ENCODE assay signal across 9 cellular contexts in the genomic region with DNA sequence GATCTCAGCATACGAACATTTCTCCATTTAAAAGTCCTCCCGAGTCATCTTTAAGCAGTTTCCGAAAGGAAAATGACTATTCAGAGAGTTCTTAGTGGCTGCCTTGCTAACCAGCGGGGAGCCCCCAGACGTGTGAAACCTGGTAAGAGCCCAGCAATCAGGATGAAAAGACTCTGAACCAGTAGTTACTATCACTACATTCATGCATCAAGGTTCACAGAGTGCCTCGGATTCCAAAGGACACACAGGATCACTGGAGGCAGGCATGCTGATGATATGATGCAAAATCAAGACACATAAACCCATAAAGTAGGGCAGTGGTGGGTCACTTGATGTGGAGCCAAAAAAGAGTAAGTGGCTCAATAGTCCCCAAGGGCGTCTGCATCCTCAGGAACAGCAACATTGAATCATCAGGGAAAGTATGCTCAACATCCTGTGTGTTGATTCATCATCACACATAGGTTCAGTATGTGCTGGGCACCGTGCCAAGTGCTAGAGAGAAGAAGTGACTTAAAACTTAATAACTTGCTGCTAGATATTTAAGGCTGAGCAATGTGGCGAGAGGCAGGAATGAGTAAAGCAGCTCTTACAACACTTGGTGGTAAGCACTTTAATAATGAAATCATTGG. TPM values are rescaled to one million over a fixed set of nuclear protein-coding genes. Genes with fewer than 3 reads are reported as not detected.
DNase-seq lines count a peak whose midpoint lies in the region; ATAC-seq and TF ChIP-seq lines count a peak whose summit lies in the region.
"Had no signal": no experiment of that assay in that cellular context is flagged by ENCODE, and none has a peak within 500 bp of the region (broad histone marks: within the 10 kb centered on the region; RNA-seq: fewer than 3 reads in every experiment).

No MANE protein-coding gene starts in this region.

- peak; percentile 28 to 99 (median 70) for TF ChIP-seq EP300 in upper lobe of left lung (IDR thresholded peaks at IDR 0.05)

- peaks cover 39% of the 10 kb centered on the region for H3K27me3 Mint-ChIP-seq in activated T-cell treated with anti-CD3 and anti-CD28 coated beads, Interleukin-2, amount 50 U/mL, for 72 hours (ENCODE audit: low read depth)

- peaks cover 0 to 5% of the 10 kb centered on the region in 2 donors for H3K36me3 Mint-ChIP-seq in activated T-cell treated with anti-CD3 and anti-CD28 coated beads, Interleukin-2, amount 50 U/mL, for 72 hours (ENCODE audit: insufficient read depth in 2 of 2)

- H2AFZ ChIP-seq in PC-3 (ENCODE audit: low read length) (peak overlapping the region; percentile 32), osteoblast (ENCODE audit: low read length) (peak overlapping the region; percentile 16)

- H3K27ac ChIP-seq in PC-3 (ENCODE audit: low read length) (peak overlapping the region; percentile 98), osteoblast (ENCODE audit: low read depth, low read length) (peak overlapping the region; percentile 96), upper lobe of left lung (peak overlapping the region; percentile 45 to 82 (median 79))

- H3K36me3 ChIP-seq in PC-3 (ENCODE audit: low read depth, low read length) (no peaks in the 10 kb centered on the region), osteoblast (ENCODE audit: insufficient read depth, low read length) (no peaks in the 10 kb centered on the region), upper lobe of left lung (no peaks in the 10 kb centered on the region)

- H3K4me1 ChIP-seq in PC-3 (ENCODE audit: insufficient read depth, low read length): peaks cover 42% of the 10 kb centered on the region
- H3K4me1 ChIP-seq in osteoblast (ENCODE audit: insufficient read depth, low read length): peaks cover 31% of the 10 kb centered on the region
- peaks cover 9 to 25% (median 21%) of the 10 kb centered on the region in 4 donors for H3K4me1 ChIP-seq in upper lobe of left lung

- CTCF ChIA-PET in PC-3 (lab: Charles Lee): interaction anchor here (1.6 kb wide), 1 partner anchor 45 kb away, joined by 6 read pairs; no protein-coding TSS in a partner anchor

- H3K4me3 ChIP-seq in PC-3 (ENCODE audit: low read length) (peak overlapping the region; percentile 52), fibroblast of mammary gland (ENCODE audit: control insufficient read depth, low read depth, low read length) (peak overlapping the region; percentile 69), osteoblast (ENCODE audit: insufficient read depth, low read length) (peak overlapping the region; percentile 57), upper lobe of left lung (no peak overlapping the region)

- 25 to 30% methylated on average over 9 of the region's 9 CpGs for WGBS in upper lobe of left lung, 2 donors

- TF ChIP-seq CTCF in PC-3 (conservative IDR thresholded peaks at IDR 0.05; ENCODE audit: low read depth, low read length) (no peak), fibroblast of mammary gland (conservative IDR thresholded peaks at IDR 0.05; ENCODE audit: control insufficient read depth, insufficient read depth, low read depth, low read length) (no peak), osteoblast (IDR thresholded peaks at IDR 0.05; ENCODE audit: extremely low read depth, low read depth, low read length) (no peak), upper lobe of left lung (IDR thresholded peaks at IDR 0.05) (peak in 1 of 6 experiments; percentile 37)

- H4K20me1 ChIP-seq in PC-3 (ENCODE audit: low read length) (no peaks in the 10 kb centered on the region), osteoblast (ENCODE audit: insufficient read depth, low read length) (no peaks in the 10 kb centered on the region)

- peak overlapping the region; percentile 68 for H3K4me2 ChIP-seq in PC-3 (ENCODE audit: low read length)
- peak overlapping the region; percentile 71 for H3K4me2 ChIP-seq in osteoblast (ENCODE audit: insufficient read depth, low read length)

- H3K4me1 Mint-ChIP-seq in activated T-cell treated with anti-CD3 and anti-CD28 coated beads, Interleukin-2, amount 50 U/mL, for 72 hours (ENCODE audit: low read depth): peaks cover 15% of the 10 kb centered on the region
- H3K4me1 Mint-ChIP-seq: B cell had no signal

- peaks cover 15% of the 10 kb centered on the region for H3F3A ChIP-seq in PC-3 (ENCODE audit: low read length, unreplicated experiment)

- H3K27me3 ChIP-seq in PC-3 (ENCODE audit: low read length) (no peaks in the 10 kb centered on the region), osteoblast (ENCODE audit: insufficient read depth, low read length) (no peaks in the 10 kb centered on the region), upper lobe of left lung (no peaks in the 10 kb centered on the region)

- no peaks in the 10 kb centered on the region for H3K9me2 ChIP-seq in PC-3 (replicated peaks; ENCODE audit: low read length)

- peak overlapping the region; percentile 74 for H3K9ac ChIP-seq in PC-3 (ENCODE audit: low read length)

- DNase-seq in NCI-H748 (lab: John Stamatoyannopoulos, UW; ENCODE audit: unreplicated experiment) (peak; percentile 13), NCI-H748 treated with DMSO at 0.1 percent for 48 hours (lab: John Stamatoyannopoulos, UW) (no peak), PC-3 (peak; percentile 99), fibroblast of mammary gland (ENCODE audit: low read depth) (peak; percentile 100), osteoblast (ENCODE audit: insufficient read length, low spot score, missing footprints) (peak; percentile 87), upper lobe of left lung (peak in 1 of 2 donors; percentile 97)
- DNase-seq in activated T-cell treated with anti-CD3 and anti-CD28 coated beads, Interleukin-2, amount 50 U/mL, for 72 hours: peak; percentile 87 to 89

- peak in 1 of 4 donors; percentile 21 for TF ChIP-seq POLR2A in upper lobe of left lung (IDR thresholded peaks at IDR 0.05)

- BruUV-seq in PC-3 (replicated peaks; lab: Mats Ljungman, UMichigan): no TSS peak

- peaks cover 13% of the 10 kb centered on the region for H3K79me2 ChIP-seq in PC-3 (ENCODE audit: low read length)
- H3K79me2 ChIP-seq in osteoblast (ENCODE audit: insufficient read depth, low read length): no peaks in the 10 kb centered on the region

- ATAC-seq in PC-3 (peak; percentile 87), upper lobe of left lung (ENCODE audit: low FRiP score in 2 of 2) (peak; percentile 85 to 88), HG02884 (IDR thresholded peaks at IDR 0.05; ENCODE audit: unreplicated experiment) (no peak)
- ATAC-seq in activated T-cell treated with anti-CD3 and anti-CD28 coated beads, Interleukin-2, amount 50 U/mL, for 72 hours (replicated peaks in 1 of 2): peak; percentile 88 to 90

- H3K9me3 ChIP-seq in PC-3 (ENCODE audit: low read length): no peaks in the 10 kb centered on the region
- H3K9me3 ChIP-seq in osteoblast (ENCODE audit: low read depth, low read length): no peaks in the 10 kb centered on the region
- no peaks in the 10 kb centered on the region for H3K9me3 ChIP-seq in upper lobe of left lung

- POLR2A ChIA-PET in PC-3 (lab: Charles Lee; ENCODE audit: unreplicated experiment): no interaction called here

- H3K4me3 Mint-ChIP-seq in activated T-cell treated with anti-CD3 and anti-CD28 coated beads, Interleukin-2, amount 50 U/mL, for 72 hours: peak overlapping the region; percentile 12 to 38
- H3K4me3 Mint-ChIP-seq: B cell had no signal

- intact Hi-C loops in PC-3 (cut with micrococcal nuclease): loop anchor here (1.0 to 2.0 kb wide), 3 partner anchors 22 to 61 kb away; no protein-coding TSS in a partner anchor

- peaks cover 3 to 9% of the 10 kb centered on the region in 2 donors for H3K9me3 Mint-ChIP-seq in activated T-cell treated with anti-CD3 and anti-CD28 coated beads, Interleukin-2, amount 50 U/mL, for 72 hours

- peak overlapping the region; percentile 75 for H3K27ac Mint-ChIP-seq in activated T-cell treated with anti-CD3 and anti-CD28 coated beads, Interleukin-2, amount 50 U/mL, for 72 hours
- H3K27ac Mint-ChIP-seq: B cell had no signal

RNA-seq across cellular contexts. Expression of a gene that starts 4.4 kb away (rescaled TPM):
- total RNA-seq in PC-3 (2014; rRNA removed) (1.7 and 1.8 TPM in 2 replicates), osteoblast (1.1 and 1.2 TPM in 2 replicates), upper lobe of left lung (1 to 10 TPM in 4 of 6 donors, under 1 TPM in 1, not detected in 1; 0.66 to 8.6 (median 3.8) TPM)
- 10 to 100 TPM in 1 of 2 donors, 1 to 10 TPM in 1; 1.4 to 21.9 TPM for total RNA-seq in activated T-cell treated with anti-CD3 and anti-CD28 coated beads, Interleukin-2, amount 50 U/mL, for 72 hours
- total RNA-seq: B cell had no signal

RNA-seq across cellular contexts. Expression of a gene that starts 53.4 kb away (rescaled TPM):
- 1.0 and 1.5 TPM in 2 replicates for total RNA-seq in PC-3 (2014; rRNA removed)
- not detected for total RNA-seq in activated T-cell treated with anti-CD3 and anti-CD28 coated beads, Interleukin-2, amount 50 U/mL, for 72 hours
- under 0.01 TPM in 1 of 2 replicates, not detected in the other for total RNA-seq in osteoblast
- total RNA-seq in upper lobe of left lung: 10 to 100 TPM in 1 of 6 donors, 1 to 10 TPM in 4, under 1 TPM in 1; 0.66 to 18.7 (median 4.5) TPM
- total RNA-seq: B cell had no signal

Comparison
In these comparisons a context has a peak if more than half of its experiments do, and no peak if none do; other contexts are left out.
1. H3K4me3 ChIP-seq: peak in PC-3 (single experiment), fibroblast of mammary gland (single experiment) and osteoblast (single experiment); none in upper lobe of left lung (0 of 4).
2. Peak in every context shown above with its lines, with median percentiles within 50 percentile points of each other: H3K27ac ChIP-seq.